Comparison of ENCODE assay signal across 1 cellular context in genomic region chr18:35732652-35733051, GRCh38.
TF ChIP-seq lines count a peak whose summit lies in the region.

No MANE protein-coding gene starts in this region.

TF ChIP-seq in GM23338, 12 proteins besides CTCF, POLR2A, EP300 and RAD21 (continued from another document):
- TF ChIP-seq ZNF462 (CRISPR knock-in tag; IDR thresholded peaks at IDR 0.05) = no peak
